ENCODE assay signal across 9 cellular contexts in genomic region chr3:65963787-65964707, GRCh38.
DNase-seq lines count a peak whose midpoint lies in the region; ATAC-seq, FAIRE-seq and TF ChIP-seq lines count a peak whose summit lies in the region.
"Had no signal": no experiment of that assay in that cellular context is flagged by ENCODE, and none has a peak within 500 bp of the region (broad histone marks: within the 10 kb centered on the region; RNA-seq: fewer than 3 reads in every experiment).

No MANE protein-coding gene starts in this region.

- no peak overlapping the region for H3K18ac ChIP-seq in neuronal stem cell (ENCODE audit: low read length)

- no peaks in the 10 kb centered on the region for H3K9me3 Mint-ChIP-seq in mesothelial cell of epicardium

- H3K4ac ChIP-seq in neuronal stem cell (ENCODE audit: low read length): no peak overlapping the region

- H3K36me3 ChIP-seq in GM06990 (ENCODE audit: control insufficient read depth, insufficient read depth, low read length) (no peaks in the 10 kb centered on the region), neuronal stem cell (replicated peaks in 1 of 2; ENCODE audit: control insufficient read depth in 2 of 2, insufficient read depth in 2 of 2, low read length in 2 of 2) (no peaks in the 10 kb centered on the region)
- H3K36me3 ChIP-seq: neutrophil had no signal

- TF ChIP-seq CTCF in GM06990 (IDR thresholded peaks at IDR 0.05; ENCODE audit: insufficient read depth, low read length, poor library complexity, severe bottlenecking) (no peak), mesothelial cell of epicardium (IDR thresholded peaks at IDR 0.05; ENCODE audit: unreplicated experiment) (no peak), D721Med (IDR thresholded peaks at IDR 0.05; ENCODE audit: insufficient read depth, missing control alignments) (no peak)

- H3K9me3 ChIP-seq in neuronal stem cell (replicated peaks in 1 of 2; ENCODE audit: control insufficient read depth in 2 of 2, insufficient read depth in 1 of 2, low read depth in 1 of 2, low read length in 2 of 2): no peaks in the 10 kb centered on the region
- H3K9me3 ChIP-seq: neutrophil had no signal

- H3K4me1 Mint-ChIP-seq in mesothelial cell of epicardium: peaks cover 31% of the 10 kb centered on the region

- H3K4me3 Mint-ChIP-seq in mesothelial cell of epicardium: no peak overlapping the region

- H2BK120ac ChIP-seq in neuronal stem cell (ENCODE audit: low read depth, low read length): no peak overlapping the region

- H3K27me3 Mint-ChIP-seq in mesothelial cell of epicardium (ENCODE audit: low read depth): no peaks in the 10 kb centered on the region

- H3K36me3 Mint-ChIP-seq in mesothelial cell of epicardium: no peaks in the 10 kb centered on the region

- H2AK5ac ChIP-seq in neuronal stem cell (ENCODE audit: low read depth, low read length): no peak overlapping the region

- no peak overlapping the region for H2BK15ac ChIP-seq in neuronal stem cell (ENCODE audit: low read length)

- FAIRE-seq in D721Med (lab: Jason Lieb, UNC): no peak

- H3K23ac ChIP-seq in neuronal stem cell (ENCODE audit: low read depth, low read length, poor library complexity): no peak overlapping the region

- no peak overlapping the region for H3K14ac ChIP-seq in neuronal stem cell (ENCODE audit: low read length)

- H3K27ac Mint-ChIP-seq in mesothelial cell of epicardium: peak overlapping the region; percentile 27

- peaks cover 2 to 6% of the 10 kb centered on the region in 2 donors for H3K4me1 ChIP-seq in neuronal stem cell (ENCODE audit: control insufficient read depth in 2 of 2, insufficient read depth in 1 of 2, low read depth in 1 of 2, low read length in 2 of 2)

- no peak overlapping the region for H2BK5ac ChIP-seq in neuronal stem cell (ENCODE audit: low read length)

- no peak overlapping the region for H3K9ac ChIP-seq in neuronal stem cell (ENCODE audit: low read depth, low read length, poor library complexity)

- no peak overlapping the region for H3K27ac ChIP-seq in neuronal stem cell (replicated peaks; ENCODE audit: low read length)
- H3K27ac ChIP-seq: neutrophil had no signal

- H3K4me3 ChIP-seq in GM06990 (replicated peaks; ENCODE audit: low read depth, low read length) (no peak overlapping the region), neuronal stem cell (ENCODE audit: low read length in 2 of 2) (no peak overlapping the region)

- DNase-seq in GM06990 (ENCODE audit: extremely low read depth, insufficient read length) (peak; percentile 62), amniotic epithelial cell (ENCODE audit: low read depth) (peak; percentile 96), mesothelial cell of epicardium (ENCODE audit: low spot score in 2 of 2, unreplicated experiment in 2 of 2) (no peak), DMS79 (lab: John Stamatoyannopoulos, UW) (no peak), neuronal stem cell (ENCODE audit: low spot score) (no peak), D721Med (ENCODE audit: insufficient read length, low spot score) (no peak)

- no peak overlapping the region for H4K8ac ChIP-seq in neuronal stem cell (ENCODE audit: low read depth, low read length)

- H3K27me3 ChIP-seq in GM06990 (replicated peaks; ENCODE audit: control insufficient read depth, insufficient read depth, low read length): no peaks in the 10 kb centered on the region
- no peaks in the 10 kb centered on the region for H3K27me3 ChIP-seq in neuronal stem cell (ENCODE audit: control insufficient read depth in 3 of 3, insufficient read depth in 3 of 3, low read depth in 1 of 3, low read length in 3 of 3)
- H3K27me3 ChIP-seq: neutrophil had no signal

- no peak overlapping the region for H2AFZ ChIP-seq in neuronal stem cell (ENCODE audit: low read length)

- H3K4me2 ChIP-seq in neuronal stem cell (ENCODE audit: insufficient read depth, low read length, poor library complexity, severe bottlenecking): no peak overlapping the region

- H2BK12ac ChIP-seq in neuronal stem cell (ENCODE audit: low read length): no peak overlapping the region

- peak; percentile 97 for ATAC-seq in GM21447 (IDR thresholded peaks at IDR 0.05; ENCODE audit: unreplicated experiment)
- peak; percentile 99 for ATAC-seq in HG03565 (IDR thresholded peaks at IDR 0.05; ENCODE audit: unreplicated experiment)

- no CpG with 5 or more reads among the region's 5 CpGs for WGBS in neuronal stem cell (ENCODE audit: extremely low coverage in 2 of 2, insufficient read length in 2 of 2, insufficient replicate concordance in 1 of 2), 2 donors

- no peak overlapping the region for H4K91ac ChIP-seq in neuronal stem cell (ENCODE audit: low read depth, low read length, poor library complexity)

- H3K79me1 ChIP-seq in neuronal stem cell (ENCODE audit: low read depth, low read length): no peaks in the 10 kb centered on the region

Comparison
In these comparisons a context has a peak if more than half of its experiments do, and no peak if none do; other contexts are left out.
1. DNase-seq: peak in GM06990 (single experiment) and amniotic epithelial cell (single experiment); none in mesothelial cell of epicardium (0 of 2), DMS79 (single experiment), neuronal stem cell (single experiment) and D721Med (single experiment).